ENCODE assay signal across 24 cellular contexts in the genomic region with DNA sequence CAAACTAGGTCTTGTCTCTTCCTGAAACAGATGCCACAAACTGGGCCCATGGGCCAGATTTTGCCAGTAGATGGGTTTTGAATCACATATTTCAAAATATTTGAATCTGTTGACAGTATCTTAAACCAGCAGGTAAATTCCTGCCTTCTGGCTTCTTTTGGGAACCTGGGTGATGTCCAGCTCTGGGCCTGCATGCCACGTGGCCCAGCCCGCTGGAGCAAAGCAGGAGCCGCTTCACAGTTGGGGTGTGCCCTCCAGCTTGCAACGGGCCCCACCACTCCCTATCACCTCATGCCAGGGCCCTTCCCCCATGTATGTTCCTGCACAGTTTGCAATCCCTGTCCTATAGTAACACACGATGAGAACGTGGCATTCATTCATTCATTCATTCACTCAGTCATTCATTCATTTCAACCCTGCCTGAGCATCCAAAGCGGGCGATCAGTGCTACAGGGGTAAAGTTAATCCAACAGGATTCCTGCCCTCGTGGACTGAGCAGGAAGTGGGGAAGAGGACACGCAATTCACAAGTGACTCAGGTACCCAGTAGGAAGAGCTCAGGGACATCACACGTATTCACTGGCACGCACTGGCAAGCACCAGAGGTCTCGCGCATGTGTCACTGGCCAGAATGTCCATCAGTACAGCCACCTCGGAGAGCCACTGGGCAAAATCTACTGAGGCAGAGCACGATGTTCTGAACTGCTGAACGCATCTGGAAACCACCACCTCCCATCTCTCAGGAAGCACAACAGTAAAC. TPM values are rescaled to one million over a fixed set of nuclear protein-coding genes. Genes with fewer than 3 reads are reported as not detected.
DNase-seq lines count a peak whose midpoint lies in the region; TF ChIP-seq lines count a peak whose summit lies in the region.
"Had no signal": no experiment of that assay in that cellular context is flagged by ENCODE, and none has a peak within 500 bp of the region (broad histone marks: within the 10 kb centered on the region; RNA-seq: fewer than 3 reads in every experiment).

No MANE protein-coding gene starts in this region.

- H3K27ac ChIP-seq in RWPE1 (peak overlapping the region; percentile 89), endodermal cell (ENCODE audit: low read depth, low read length) (no peak overlapping the region)
- H3K27ac ChIP-seq: esophagus squamous epithelium, parathyroid adenoma, SJSA1 had no signal

- H3K27me3 Mint-ChIP-seq in endodermal cell (ENCODE audit: insufficient read depth) (no peaks in the 10 kb centered on the region), nephron (ENCODE audit: low read depth) (peaks cover 9% of the 10 kb centered on the region)
- H3K27me3 Mint-ChIP-seq: activated naive CD8-positive, alpha-beta T cell treated with anti-CD3 and anti-CD28 coated beads, Interleukin-2, amount 50 U/mL, for 24 hours; stimulated activated naive CD8-positive, alpha-beta T cell treated with anti-CD3 and anti-CD28 coated beads, Interleukin-15, Interleukin-2, amounts not matched to agents 100 ng/mL and 50 ng/mL, for 24 hours; T-cell had no signal

- no peak overlapping the region for H3K4me3 ChIP-seq in endodermal cell (ENCODE audit: low read length)
- H3K4me3 ChIP-seq: esophagus squamous epithelium, SJSA1 had no signal

- H3K4me1 ChIP-seq in endodermal cell (ENCODE audit: control insufficient read depth, insufficient read depth, low read length): peaks cover 13% of the 10 kb centered on the region
- H3K4me1 ChIP-seq: parathyroid adenoma had no signal

- no peaks in the 10 kb centered on the region for H3K9me3 ChIP-seq in endodermal cell (ENCODE audit: control insufficient read depth, low read length)
- H3K9me3 ChIP-seq: esophagus squamous epithelium, SJSA1 had no signal

- DNase-seq in G401 (ENCODE audit: low spot score) (peak; percentile 67), RWPE1 (ENCODE audit: low spot score) (no peak), endodermal cell (no peak), dermis blood vessel endothelial cell (no peak), T-helper 1 cell (no peak), foreskin melanocyte (no peak)
- DNase-seq in activated CD8-positive, alpha-beta memory T cell treated with anti-CD3 and anti-CD28 coated beads for 24 hours: no peak
- DNase-seq: activated CD8-positive, alpha-beta T cell treated with anti-CD3 and anti-CD28 coated beads, Interleukin-2, amount 10 ng/mL, durations not matched to agents 7 days and 5 days; activated effector memory CD4-positive, alpha-beta T cell treated with anti-CD3 and anti-CD28 coated beads, Interleukin-2, amount 50 U/mL, for 16 hours; activated naive CD8-positive, alpha-beta T cell treated with anti-CD3 and anti-CD28 coated beads, Interleukin-2, amount 50 U/mL, for 24 hours; effector CD8-positive, alpha-beta T cell; esophagus squamous epithelium; Kasumi-1; NCI-H1092; NCI-H1930; NCI-H226; NCI-H82; stimulated activated CD4-positive, alpha-beta T cell treated with anti-CD3 and anti-CD28 coated beads, Interleukin-12 subunit alpha, Interleukin-12 subunit beta, amount 100 ng/mL, for 4 hours; T-cell had no signal

- H3K36me3 Mint-ChIP-seq in endodermal cell (ENCODE audit: low read depth) (no peaks in the 10 kb centered on the region), nephron (ENCODE audit: low read depth) (no peaks in the 10 kb centered on the region)
- H3K36me3 Mint-ChIP-seq: natural killer cell treated with Interleukin-12 subunit alpha and Interleukin-12 subunit beta and Interleukin-15 and Interleukin-18, amount 100 ng/mL, for 72 hours; T-cell had no signal

- 89 to 94% methylated on average over 11 to 17 of the region's 17 CpGs for WGBS in endodermal cell (ENCODE audit: insufficient coverage in 1 of 2, insufficient read length in 1 of 2), 2 experiments

- POLR2A ChIA-PET in RWPE1 (lab: Yijun Ruan, JAX; ENCODE audit: low non-redundant PET): no interaction called here

- in situ Hi-C loops in G401 (cut with HindIII; ENCODE audit: low sequenced_read_pairs): no loop called here

- H3K27ac Mint-ChIP-seq in endodermal cell (peak overlapping the region; percentile 33), nephron (peak overlapping the region in 2 of 3 experiments; percentile 6 to 43)
- H3K27ac Mint-ChIP-seq: activated CD8-positive, alpha-beta T cell treated with anti-CD3 and anti-CD28 coated beads, Interleukin-2, amount 10 ng/mL, durations not matched to agents 7 days and 5 days; activated naive CD8-positive, alpha-beta T cell treated with anti-CD3 and anti-CD28 coated beads, Interleukin-2, amount 50 U/mL, for 24 hours; natural killer cell treated with Interleukin-12 subunit alpha and Interleukin-12 subunit beta and Interleukin-15 and Interleukin-18, amount 100 ng/mL, for 72 hours; stimulated activated naive CD8-positive, alpha-beta T cell treated with anti-CD3 and anti-CD28 coated beads, Interleukin-15, Interleukin-2, amounts not matched to agents 100 ng/mL and 50 ng/mL, for 24 hours; T-cell had no signal

- no peaks in the 10 kb centered on the region for H3K27me3 ChIP-seq in endodermal cell (ENCODE audit: control insufficient read depth, insufficient read depth, low read length, poor library complexity, severe bottlenecking)
- H3K27me3 ChIP-seq: esophagus squamous epithelium, SJSA1 had no signal

- H3K36me3 ChIP-seq in endodermal cell (ENCODE audit: control insufficient read depth, insufficient read depth, low read length): no peaks in the 10 kb centered on the region
- H3K36me3 ChIP-seq: esophagus squamous epithelium, SJSA1 had no signal

- H3K4me1 Mint-ChIP-seq in endodermal cell: peaks cover 26% of the 10 kb centered on the region
- peaks cover 29% of the 10 kb centered on the region for H3K4me1 Mint-ChIP-seq in nephron
- H3K4me1 Mint-ChIP-seq: activated naive CD8-positive, alpha-beta T cell treated with anti-CD3 and anti-CD28 coated beads, Interleukin-2, amount 50 U/mL, for 24 hours; T-cell had no signal

- CTCF ChIA-PET in RWPE1 (lab: Yijun Ruan, JAX): no interaction called here

- no peak overlapping the region for H3K9ac ChIP-seq in endodermal cell (ENCODE audit: extremely low read depth, low read length, poor library complexity, severe bottlenecking)
- H3K9ac ChIP-seq: parathyroid adenoma had no signal

- H3K9me3 Mint-ChIP-seq in endodermal cell (peaks cover 2% of the 10 kb centered on the region), nephron (no peaks in the 10 kb centered on the region)
- H3K9me3 Mint-ChIP-seq: activated naive CD8-positive, alpha-beta T cell treated with anti-CD3 and anti-CD28 coated beads, Interleukin-2, amount 50 U/mL, for 24 hours; natural killer cell treated with Interleukin-12 subunit alpha and Interleukin-12 subunit beta and Interleukin-15 and Interleukin-18, amount 100 ng/mL, for 72 hours; stimulated activated naive CD8-positive, alpha-beta T cell treated with anti-CD3 and anti-CD28 coated beads, Interleukin-15, Interleukin-2, amounts not matched to agents 100 ng/mL and 50 ng/mL, for 24 hours; T-cell had no signal

- no peak for TF ChIP-seq CTCF in RWPE1 (conservative IDR thresholded peaks at IDR 0.05; ENCODE audit: low read depth)
- TF ChIP-seq CTCF in endodermal cell (conservative IDR thresholded peaks at IDR 0.05): no peak
- TF ChIP-seq CTCF in nephron (IDR thresholded peaks at IDR 0.05; ENCODE audit: unreplicated experiment in 3 of 3): no peak

- H3K4me3 Mint-ChIP-seq in endodermal cell (no peak overlapping the region), nephron (no peak overlapping the region)
- H3K4me3 Mint-ChIP-seq: activated CD8-positive, alpha-beta T cell treated with anti-CD3 and anti-CD28 coated beads, Interleukin-2, amount 10 ng/mL, durations not matched to agents 7 days and 5 days; activated naive CD8-positive, alpha-beta T cell treated with anti-CD3 and anti-CD28 coated beads, Interleukin-2, amount 50 U/mL, for 24 hours; natural killer cell treated with Interleukin-12 subunit alpha and Interleukin-12 subunit beta and Interleukin-15 and Interleukin-18, amount 100 ng/mL, for 72 hours; stimulated activated naive CD8-positive, alpha-beta T cell treated with anti-CD3 and anti-CD28 coated beads, Interleukin-15, Interleukin-2, amounts not matched to agents 100 ng/mL and 50 ng/mL, for 24 hours; T-cell had no signal

RNA-seq across cellular contexts. Expression of gene SCARB1, which starts 27.8 kb away (rescaled TPM):
- total RNA-seq in G401 (2014; rRNA removed; shearing (Covaris generic)): 106 and 107 TPM in 2 replicates
- total RNA-seq in endodermal cell: 10 to 100 TPM; 33.0 to 36.2 TPM
- polyA plus RNA-seq in endodermal cell (2013, experiment 1 of 2): 26.1 TPM
- polyA plus RNA-seq in endodermal cell (2013, experiment 2 of 2): 30.2 TPM
- total RNA-seq in dermis blood vessel endothelial cell: 42.5 and 44.1 TPM in 2 replicates
